In genomic region chr4:52588097-52588496, GRCh38 we compare ENCODE assay signal across 8 cellular contexts.
DNase-seq lines count a peak whose midpoint lies in the region; ATAC-seq and TF ChIP-seq lines count a peak whose summit lies in the region.

No MANE protein-coding gene starts in this region.

- peak; percentile 45; the same call in 1 of the 2 replicates for TF ChIP-seq CTCF in WTC11 (IDR thresholded peaks at IDR 0.05)
- TF ChIP-seq CTCF in cardiac muscle cell (IDR thresholded peaks at IDR 0.05; ENCODE audit: low read depth, low read length): peak; percentile 53

- no peaks in the 10 kb centered on the region for H3K27me3 Mint-ChIP-seq in WTC11 (ENCODE audit: low read depth)

- no peak overlapping the region for H3K27ac ChIP-seq in cardiac muscle cell

- H3K4me1 Mint-ChIP-seq in WTC11: peaks cover 24% of the 10 kb centered on the region
- H3K4me1 Mint-ChIP-seq in stimulated activated effector memory CD8-positive, alpha-beta T cell treated with anti-CD3 and anti-CD28 coated beads, Interleukin-12 subunit alpha, Interleukin-12 subunit beta, amount 100 ng/mL, for 72 hours: peaks cover 17% of the 10 kb centered on the region

- no peaks in the 10 kb centered on the region for H3K9me3 ChIP-seq in cardiac muscle cell (ENCODE audit: low read depth)

- H3K4me1 ChIP-seq in cardiac muscle cell (ENCODE audit: low read depth): peaks cover 9% of the 10 kb centered on the region

- POLR2A ChIA-PET in WTC11 (lab: Charles Lee): interaction anchor here (0.6 to 1.2 kb wide), 5 partner anchors 124 to 286 kb away, joined by 3 to 4 read pairs (median 3); no protein-coding TSS in a partner anchor

- peak; percentile 58 for ATAC-seq in HG02884 (IDR thresholded peaks at IDR 0.05; ENCODE audit: unreplicated experiment)
- ATAC-seq in WTC11: peak; percentile 88
- ATAC-seq in stimulated activated effector memory CD8-positive, alpha-beta T cell treated with anti-CD3 and anti-CD28 coated beads, Interleukin-12 subunit alpha, Interleukin-12 subunit beta, amount 100 ng/mL, for 72 hours: peak; percentile 47

- peaks cover 8% of the 10 kb centered on the region for H3K36me3 Mint-ChIP-seq in WTC11
- peaks cover 6% of the 10 kb centered on the region for H3K36me3 Mint-ChIP-seq in stimulated activated effector memory CD8-positive, alpha-beta T cell treated with anti-CD3 and anti-CD28 coated beads, Interleukin-12 subunit alpha, Interleukin-12 subunit beta, amount 100 ng/mL, for 72 hours

- no peak overlapping the region for H3K4me3 Mint-ChIP-seq in WTC11
- no peak overlapping the region for H3K4me3 Mint-ChIP-seq in stimulated activated effector memory CD8-positive, alpha-beta T cell treated with anti-CD3 and anti-CD28 coated beads, Interleukin-12 subunit alpha, Interleukin-12 subunit beta, amount 100 ng/mL, for 72 hours

- H3K36me3 ChIP-seq in cardiac muscle cell: no peaks in the 10 kb centered on the region

- no peak overlapping the region for H3K4me3 ChIP-seq in cardiac muscle cell

- DNase-seq in NCI-H146 (lab: John Stamatoyannopoulos, UW): peak; percentile 27
- DNase-seq in NCI-H146 treated with DMSO at 0.1 percent for 48 hours (lab: John Stamatoyannopoulos, UW; ENCODE audit: unreplicated experiment): no peak
- peak; percentile 64 for DNase-seq in WTC11 (ENCODE audit: low spot score)
- DNase-seq in cardiac muscle cell (ENCODE audit: low read depth in 1 of 2, low spot score in 1 of 2): peak; percentile 35 to 66
- DNase-seq in stimulated activated effector memory CD8-positive, alpha-beta T cell treated with anti-CD3 and anti-CD28 coated beads, Interleukin-12 subunit alpha, Interleukin-12 subunit beta, amount 100 ng/mL, for 72 hours (ENCODE audit: low spot score in 2 of 2): no peak
- DNase-seq in NCI-H510A (lab: John Stamatoyannopoulos, UW): no peak
- no peak for DNase-seq in T1000 (lab: John Stamatoyannopoulos, UW)

- H3K27ac Mint-ChIP-seq in WTC11: no peak overlapping the region
- H3K27ac Mint-ChIP-seq in stimulated activated effector memory CD8-positive, alpha-beta T cell treated with anti-CD3 and anti-CD28 coated beads, Interleukin-12 subunit alpha, Interleukin-12 subunit beta, amount 100 ng/mL, for 72 hours: peak overlapping the region; percentile 0

- no peaks in the 10 kb centered on the region for H3K27me3 ChIP-seq in cardiac muscle cell

- CTCF ChIA-PET in WTC11 (lab: Charles Lee): interaction anchor here (0.5 to 3.2 kb wide), 42 partner anchors 9 to 397 kb away, joined by 3 to 24 read pairs (median 5); partner anchors contain the start of gene USP46

- H3K9me3 Mint-ChIP-seq in WTC11: no peaks in the 10 kb centered on the region
- H3K9me3 Mint-ChIP-seq in stimulated activated effector memory CD8-positive, alpha-beta T cell treated with anti-CD3 and anti-CD28 coated beads, Interleukin-12 subunit alpha, Interleukin-12 subunit beta, amount 100 ng/mL, for 72 hours: no peaks in the 10 kb centered on the region

TF ChIP-seq in WTC11, 78 proteins besides CTCF, POLR2A, EP300 and RAD21:
- TF ChIP-seq ETV6 (CRISPR knock-in tag; IDR thresholded peaks at IDR 0.05): 0 out of 2 replicates have a peak, but pooled peaks have one; percentile 33
- peak; percentile 48; the same call in 1 of the 2 replicates for TF ChIP-seq MAX (CRISPR knock-in tag; IDR thresholded peaks at IDR 0.05)
- no peak for TF ChIP-seq FOXJ3 (CRISPR knock-in tag; IDR thresholded peaks at IDR 0.05; ENCODE audit: borderline replicate concordance)
- no peak for TF ChIP-seq NR1H2 (CRISPR knock-in tag; IDR thresholded peaks at IDR 0.05)
- TF ChIP-seq NFE2L1 (CRISPR knock-in tag; IDR thresholded peaks at IDR 0.05): no peak
- TF ChIP-seq CDX4 (CRISPR knock-in tag; IDR thresholded peaks at IDR 0.05; ENCODE audit: borderline replicate concordance): no peak

Comparison
In these comparisons a context has a peak if more than half of its experiments do, and no peak if none do; other contexts are left out.
1. DNase-seq: peak in NCI-H146 (single experiment), WTC11 (single experiment) and cardiac muscle cell (2 of 2); none in NCI-H146 treated with DMSO at 0.1 percent for 48 hours (single experiment), stimulated activated effector memory CD8-positive, alpha-beta T cell treated with anti-CD3 and anti-CD28 coated beads, Interleukin-12 subunit alpha, Interleukin-12 subunit beta, amount 100 ng/mL, for 72 hours (0 of 2), NCI-H510A (single experiment) and T1000 (single experiment).
2. Peak in every context shown above with its lines, with median percentiles within 50 percentile points of each other: ATAC-seq.